In genomic region chr12:70467476-70467875, GRCh38 we compare ENCODE assay signal across 18 cellular contexts.
"Had no signal": no experiment of that assay in that cellular context is flagged by ENCODE, and none has a peak within 500 bp of the region (broad histone marks: within the 10 kb centered on the region; RNA-seq: fewer than 3 reads in every experiment).

No MANE protein-coding gene starts in this region.

- H3K4me2 ChIP-seq: hepatocyte had no signal

- H3K4me1 ChIP-seq: left ventricle myocardium inferior, lower lobe of right lung, sigmoid colon, suprapubic skin, thyroid gland had no signal

- H3K36me3 ChIP-seq: left ventricle myocardium inferior, lower lobe of right lung, sigmoid colon, suprapubic skin, thyroid gland had no signal

- H3K27me3 ChIP-seq: hepatocyte, sigmoid colon, suprapubic skin, thyroid gland had no signal

- H3K79me2 ChIP-seq: hepatocyte had no signal

- H3K4me3 ChIP-seq: coronary artery, hepatocyte, left ventricle myocardium inferior, sigmoid colon, skin epidermis, suprapubic skin, thyroid gland had no signal

- H3K27ac ChIP-seq: coronary artery, hepatocyte, left ventricle myocardium inferior, sigmoid colon, suprapubic skin, thyroid gland had no signal

- H3K9me3 ChIP-seq: thyroid gland had no signal

- H2AFZ ChIP-seq: hepatocyte had no signal

- DNase-seq: effector CD4-positive, alpha-beta T cell; endodermal cell; erythroblast; foreskin melanocyte; kidney; left cardiac atrium; left ventricle myocardium inferior; mesenchymal stem cell; midbrain; sigmoid colon; stimulated activated CD4-positive, alpha-beta T cell treated with anti-CD3 and anti-CD28 coated beads, Interleukin-2, amount 100 ng/mL, for 24 hours; stimulated activated naive CD8-positive, alpha-beta T cell treated with anti-CD3 and anti-CD28 coated beads, Interleukin-15, Interleukin-2, amounts not matched to agents 100 U/mL and 50 U/mL, for 24 hours; thyroid gland had no signal
